In genomic region chr11:119706887-119707286, GRCh38 we compare ENCODE assay signal across 15 cellular contexts. TPM values are rescaled to one million over a fixed set of nuclear protein-coding genes. Genes with fewer than 3 reads are reported as not detected.
DNase-seq lines count a peak whose midpoint lies in the region; ATAC-seq, FAIRE-seq and TF ChIP-seq lines count a peak whose summit lies in the region.
"Had no signal": no experiment of that assay in that cellular context is flagged by ENCODE, and none has a peak within 500 bp of the region (broad histone marks: within the 10 kb centered on the region; RNA-seq: fewer than 3 reads in every experiment).

No MANE protein-coding gene starts in this region.

- peaks cover 42% of the 10 kb centered on the region for H3K4me1 Mint-ChIP-seq in CD14-positive monocyte

- H3K27me3 Mint-ChIP-seq in CD14-positive monocyte (ENCODE audit: low read depth in 3 of 3), result peaks cover 0 to 6% (median 1%) of the 10 kb centered on the region in 3 donors

- peak; percentile 20 for TF ChIP-seq CTCF in CD14-positive monocyte (IDR thresholded peaks at IDR 0.05)
- TF ChIP-seq CTCF in bronchial epithelial cell (IDR thresholded peaks at IDR 0.05; ENCODE audit: insufficient read depth, low read length, severe bottlenecking), result peak; percentile 57
- peak; percentile 5 for TF ChIP-seq CTCF in lower lobe of right lung (IDR thresholded peaks at IDR 0.05)

- H3K9me3 Mint-ChIP-seq in CD14-positive monocyte, result peaks cover 0 to 3% (median 0%) of the 10 kb centered on the region in 7 donors
- H3K9me3 Mint-ChIP-seq: CD4-positive, alpha-beta T cell had no signal

- H3K4me3 Mint-ChIP-seq in CD14-positive monocyte, result no peak overlapping the region
- H3K4me3 Mint-ChIP-seq: CD4-positive, alpha-beta T cell; naive B cell had no signal

- H3K27ac Mint-ChIP-seq in CD14-positive monocyte, result no peak overlapping the region
- H3K27ac Mint-ChIP-seq: CD4-positive, alpha-beta T cell had no signal

- peaks cover 8 to 14% of the 10 kb centered on the region in 2 donors for H3K36me3 Mint-ChIP-seq in CD14-positive monocyte

- H3K4me1 ChIP-seq in lower lobe of right lung, result no peaks in the 10 kb centered on the region
- H3K4me1 ChIP-seq: sigmoid colon had no signal

- H3K27me3 ChIP-seq in H7 (ENCODE audit: control insufficient read depth, insufficient read depth, low read length) (no peaks in the 10 kb centered on the region), bronchial epithelial cell (ENCODE audit: control insufficient read depth, insufficient read depth, low read length) (no peaks in the 10 kb centered on the region), lower lobe of right lung (ENCODE audit: low read depth) (no peaks in the 10 kb centered on the region)
- H3K27me3 ChIP-seq: sigmoid colon had no signal

- peak; percentile 60 for FAIRE-seq in bronchial epithelial cell (lab: Jason Lieb, UNC)

- no peak overlapping the region for H3K27ac ChIP-seq in lower lobe of right lung
- H3K27ac ChIP-seq: sigmoid colon had no signal

- intact Hi-C loops in CD14-positive monocyte (cut with micrococcal nuclease), result no loop called here
- intact Hi-C loops in lower lobe of right lung (cut with DNase I), result no loop called here

- H3K4me3 ChIP-seq in H7 (ENCODE audit: insufficient read depth, low read depth, low read length) (no peak overlapping the region), bronchial epithelial cell (ENCODE audit: low read depth, low read length) (no peak overlapping the region), lower lobe of right lung (no peak overlapping the region)
- H3K4me3 ChIP-seq: sigmoid colon had no signal

- no peak for TF ChIP-seq POLR2A in GM18505 (IDR thresholded peaks at IDR 0.05; ENCODE audit: borderline replicate concordance, extremely low read depth, insufficient read depth, insufficient read length)

- H3K36me3 ChIP-seq in H7 (replicated peaks; ENCODE audit: control insufficient read depth, insufficient read depth, low read length) (no peaks in the 10 kb centered on the region; the same call in 1 of the 2 replicates), bronchial epithelial cell (ENCODE audit: control insufficient read depth, insufficient read depth, low read length) (peaks cover 34% of the 10 kb centered on the region), lower lobe of right lung (no peaks in the 10 kb centered on the region)
- H3K36me3 ChIP-seq: sigmoid colon had no signal

- ATAC-seq in lower lobe of right lung, result no peak
- no peak for ATAC-seq in GM18505 (IDR thresholded peaks at IDR 0.05; ENCODE audit: unreplicated experiment)
- ATAC-seq in HG03520 (IDR thresholded peaks at IDR 0.05; ENCODE audit: unreplicated experiment), result no peak
- ATAC-seq: left colon had no signal

- DNase-seq in CD14-positive monocyte (ENCODE audit: low spot score) (no peak), H7 (peak; percentile 81), bronchial epithelial cell (ENCODE audit: low read depth) (no peak), lower lobe of right lung (no peak), OCI-M2 (lab: John Stamatoyannopoulos, UW; ENCODE audit: unreplicated experiment) (no peak), NCI-H146 (lab: John Stamatoyannopoulos, UW) (no peak)
- DNase-seq: CD4-positive, alpha-beta T cell; KBM-7; left colon; naive B cell; NCI-H187; sigmoid colon; stimulated activated naive CD4-positive, alpha-beta T cell had no signal

- no peaks in the 10 kb centered on the region for H3K9me3 ChIP-seq in lower lobe of right lung
- H3K9me3 ChIP-seq: sigmoid colon had no signal

RNA-seq across cellular contexts. Expression of gene NECTIN1, which starts 22.1 kb away (rescaled TPM):
- polyA plus RNA-seq in CD14-positive monocyte, result under 1 TPM; 0.53 to 0.85 TPM
- total RNA-seq in H7 (2014; rRNA removed; shearing (Covaris generic)), result 20.9 and 24.6 TPM in 2 replicates
- total RNA-seq in bronchial epithelial cell, result 85.3 and 161 TPM in 2 replicates
- 9.1 TPM for total RNA-seq in lower lobe of right lung

Comparison
In these comparisons a context has a peak if more than half of its experiments do, and no peak if none do; other contexts are left out.
1. CTCF ChIP-seq: peak in every context shown above with its lines; median percentile 57 in bronchial epithelial cell; 20 in CD14-positive monocyte; 5 in lower lobe of right lung.